ENCODE assay signal across 26 cellular contexts in genomic region chr12:12898136-12898712, GRCh38. TPM values are rescaled to one million over a fixed set of nuclear protein-coding genes. Genes with fewer than 3 reads are reported as not detected.
DNase-seq lines count a peak whose midpoint lies in the region; ATAC-seq, FAIRE-seq and TF ChIP-seq lines count a peak whose summit lies in the region.
"Had no signal": no experiment of that assay in that cellular context is flagged by ENCODE, and none has a peak within 500 bp of the region (broad histone marks: within the 10 kb centered on the region; RNA-seq: fewer than 3 reads in every experiment).

No MANE protein-coding gene starts in this region.

- no peak for DNase-seq in HFFc6
- DNase-seq in astrocyte (ENCODE audit: low read depth): no peak
- no peak for DNase-seq in mesothelial cell of epicardium (ENCODE audit: low spot score in 2 of 2, unreplicated experiment in 2 of 2)
- DNase-seq in uterus: no peak
- DNase-seq in CD8-positive, alpha-beta T cell: no peak
- DNase-seq in NCI-H524 treated with DMSO at 0.1 percent for 48 hours (lab: John Stamatoyannopoulos, UW): no peak
- DNase-seq: activated CD4-positive, alpha-beta T cell treated with anti-CD3 and anti-CD28 coated beads for 1 hour; activated CD8-positive, alpha-beta memory T cell treated with anti-CD3 and anti-CD28 coated beads for 24 hours; activated T-cell treated with anti-CD3 and anti-CD28 coated beads, Interleukin-2, amount 50 U/mL, for 24 hours; islet precursor cell; mucosa of descending colon; NCI-H187; NCI-H526; nephron progenitor cell; sigmoid colon; transverse colon had no signal

- H3K4me3 ChIP-seq in astrocyte (ENCODE audit: insufficient read depth, low read depth, low read length) (no peak overlapping the region), uterus (no peak overlapping the region)
- no peak overlapping the region for H3K4me3 ChIP-seq in CD8-positive, alpha-beta T cell (ENCODE audit: low read depth, low read length)
- H3K4me3 ChIP-seq: breast epithelium, mucosa of descending colon, sigmoid colon, SJSA1, transverse colon had no signal

- H3K27me3 Mint-ChIP-seq in HFFc6 (ENCODE audit: insufficient read depth) (peaks cover 6% of the 10 kb centered on the region; the same call in 1 of the 2 replicates), astrocyte (ENCODE audit: low read depth, unreplicated experiment) (no peaks in the 10 kb centered on the region), mesothelial cell of epicardium (ENCODE audit: low read depth) (no peaks in the 10 kb centered on the region)
- peaks cover 11% of the 10 kb centered on the region for H3K27me3 Mint-ChIP-seq in CD8-positive, alpha-beta T cell (ENCODE audit: low read depth)

- H3K27me3 ChIP-seq in astrocyte (ENCODE audit: insufficient read depth, low read length) (no peaks in the 10 kb centered on the region), uterus (no peaks in the 10 kb centered on the region)
- no peaks in the 10 kb centered on the region for H3K27me3 ChIP-seq in CD8-positive, alpha-beta T cell (ENCODE audit: insufficient read depth, low read length)
- H3K27me3 ChIP-seq: breast epithelium, SJSA1, transverse colon had no signal

- H4K20me1 ChIP-seq in astrocyte (ENCODE audit: insufficient read depth, low read length): no peaks in the 10 kb centered on the region

- H3K4me1 Mint-ChIP-seq in HFFc6 (ENCODE audit: low read depth) (peaks cover 87% of the 10 kb centered on the region), astrocyte (ENCODE audit: low read depth, unreplicated experiment) (peaks cover 28% of the 10 kb centered on the region), mesothelial cell of epicardium (peaks cover 54% of the 10 kb centered on the region)
- no peaks in the 10 kb centered on the region for H3K4me1 Mint-ChIP-seq in CD8-positive, alpha-beta T cell (ENCODE audit: low read depth)

- peaks cover 6% of the 10 kb centered on the region for H3K79me2 ChIP-seq in astrocyte (ENCODE audit: insufficient read depth, low read length)

- H2AFZ ChIP-seq in astrocyte (ENCODE audit: low read depth, low read length): no peak overlapping the region

- H3K4me1 ChIP-seq in astrocyte (ENCODE audit: insufficient read depth, low read length) (peaks cover 41% of the 10 kb centered on the region), uterus (peaks cover 0 to 8% of the 10 kb centered on the region in 2 donors)
- H3K4me1 ChIP-seq in CD8-positive, alpha-beta T cell (ENCODE audit: insufficient read depth, low read length): no peaks in the 10 kb centered on the region
- H3K4me1 ChIP-seq: breast epithelium had no signal

- intact Hi-C loops in uterus (cut with DNase I; ENCODE audit: low total_unique reads): no loop called here
- intact Hi-C loops in CD8-positive, alpha-beta T cell (cut with DNase I, micrococcal nuclease): no loop called here

- H3K9me3 ChIP-seq in astrocyte (ENCODE audit: insufficient read depth, low read depth, low read length) (no peaks in the 10 kb centered on the region), uterus (no peaks in the 10 kb centered on the region)
- H3K9me3 ChIP-seq in CD8-positive, alpha-beta T cell (ENCODE audit: low read length): no peaks in the 10 kb centered on the region
- H3K9me3 ChIP-seq: breast epithelium, mucosa of descending colon, sigmoid colon, SJSA1, transverse colon had no signal

- TF ChIP-seq CTCF in HFFc6 (IDR thresholded peaks at IDR 0.05) (no peak), astrocyte (IDR thresholded peaks at IDR 0.05; ENCODE audit: insufficient read depth, low read depth, low read length) (no peak), mesothelial cell of epicardium (IDR thresholded peaks at IDR 0.05; ENCODE audit: unreplicated experiment) (no peak), uterus (IDR thresholded peaks at IDR 0.05) (no peak)
- TF ChIP-seq CTCF in CD8-positive, alpha-beta T cell (IDR thresholded peaks at IDR 0.05): no peak

- H3K4me3 Mint-ChIP-seq in HFFc6 (no peak overlapping the region; the same call in 1 of the 2 replicates), astrocyte (ENCODE audit: unreplicated experiment) (no peak overlapping the region), mesothelial cell of epicardium (no peak overlapping the region)
- no peak overlapping the region for H3K4me3 Mint-ChIP-seq in CD8-positive, alpha-beta T cell
- H3K4me3 Mint-ChIP-seq: activated T-cell treated with anti-CD3 and anti-CD28 coated beads, Interleukin-2, amount 50 U/mL, for 24 hours; CD14-positive monocyte; nephron progenitor cell; stimulated activated naive CD8-positive, alpha-beta T cell treated with anti-CD3 and anti-CD28 coated beads, Interleukin-15, Interleukin-2, amounts not matched to agents 100 ng/mL and 50 ng/mL, for 24 hours had no signal

- TF ChIP-seq POLR2A in uterus (IDR thresholded peaks at IDR 0.05): no peak

- no peak for FAIRE-seq in astrocyte (lab: Jason Lieb, UNC)
- FAIRE-seq: RCC 7860, TTC549 had no signal

- H3K9ac ChIP-seq in astrocyte (ENCODE audit: low read length): peak overlapping the region; percentile 9

- no peak for ATAC-seq in CD8-positive, alpha-beta T cell
- no peak for ATAC-seq in GM19328 (IDR thresholded peaks at IDR 0.05; ENCODE audit: unreplicated experiment)
- ATAC-seq: mucosa of descending colon had no signal

- H3K27ac ChIP-seq in astrocyte (ENCODE audit: low read depth, low read length): peak overlapping the region; percentile 95
- peak overlapping the region; percentile 91 to 94 for H3K27ac ChIP-seq in uterus
- no peak overlapping the region for H3K27ac ChIP-seq in CD8-positive, alpha-beta T cell (ENCODE audit: low read depth, low read length)

- no peak overlapping the region for H3K4me2 ChIP-seq in astrocyte (ENCODE audit: low read length)

- H3K36me3 ChIP-seq in astrocyte (ENCODE audit: insufficient read depth, low read length): no peaks in the 10 kb centered on the region
- no peaks in the 10 kb centered on the region for H3K36me3 ChIP-seq in uterus
- no peaks in the 10 kb centered on the region for H3K36me3 ChIP-seq in CD8-positive, alpha-beta T cell (ENCODE audit: insufficient read depth, low read length)
- H3K36me3 ChIP-seq: breast epithelium, sigmoid colon, SJSA1, transverse colon had no signal

- H3K27ac Mint-ChIP-seq in HFFc6 (peak overlapping the region; percentile 73), astrocyte (ENCODE audit: unreplicated experiment) (no peak overlapping the region), mesothelial cell of epicardium (peak overlapping the region; percentile 13)
- no peak overlapping the region for H3K27ac Mint-ChIP-seq in CD8-positive, alpha-beta T cell
- H3K27ac Mint-ChIP-seq: CD14-positive monocyte; nephron progenitor cell; stimulated activated naive CD8-positive, alpha-beta T cell treated with anti-CD3 and anti-CD28 coated beads, Interleukin-15, Interleukin-2, amounts not matched to agents 100 ng/mL and 50 ng/mL, for 24 hours had no signal

- POLR2A ChIA-PET in CD8-positive, alpha-beta T cell (lab: Charles Lee): no interaction called here

- CTCF ChIA-PET in CD8-positive, alpha-beta T cell (lab: Charles Lee): interaction anchor here (0.9 kb wide), 1 partner anchor 18 kb away, joined by 3 read pairs; no protein-coding TSS in a partner anchor

- no peaks in the 10 kb centered on the region for H3K9me3 Mint-ChIP-seq in HFFc6
- H3K9me3 Mint-ChIP-seq in astrocyte (ENCODE audit: unreplicated experiment): no peaks in the 10 kb centered on the region
- no peaks in the 10 kb centered on the region for H3K9me3 Mint-ChIP-seq in mesothelial cell of epicardium
- no peaks in the 10 kb centered on the region for H3K9me3 Mint-ChIP-seq in CD8-positive, alpha-beta T cell
- H3K9me3 Mint-ChIP-seq: activated T-cell treated with anti-CD3 and anti-CD28 coated beads, Interleukin-2, amount 50 U/mL, for 24 hours; CD14-positive monocyte; stimulated activated naive CD8-positive, alpha-beta T cell treated with anti-CD3 and anti-CD28 coated beads, Interleukin-15, Interleukin-2, amounts not matched to agents 100 ng/mL and 50 ng/mL, for 24 hours had no signal

- H3K36me3 Mint-ChIP-seq in HFFc6 (ENCODE audit: low read depth): peaks cover 28% of the 10 kb centered on the region
- H3K36me3 Mint-ChIP-seq in astrocyte (ENCODE audit: low read depth, unreplicated experiment): peaks cover 2% of the 10 kb centered on the region
- H3K36me3 Mint-ChIP-seq in mesothelial cell of epicardium: peaks cover 5% of the 10 kb centered on the region
- no peaks in the 10 kb centered on the region for H3K36me3 Mint-ChIP-seq in CD8-positive, alpha-beta T cell
- H3K36me3 Mint-ChIP-seq: CD14-positive monocyte had no signal

RNA-seq across cellular contexts. Expression of gene GPRC5A, which starts 6.9 kb away (rescaled TPM):
- 100 to 1,000 TPM; 206 to 371 (median 280) TPM for total RNA-seq in HFFc6 (2021; fragmentation: NEBNext Ultra II Directional; extraction: Animal tissue kit (Norgen Biotek cat#: 25700))
- 4.2 and 12.5 TPM in 2 replicates for total RNA-seq in astrocyte
- 107 to 116 TPM (median 108 TPM) in 3 replicates for total RNA-seq in mesothelial cell of epicardium
- 10 to 100 TPM in 3 of 4 donors, 1 to 10 TPM in 1; 2.0 to 13.2 (median 12.4) TPM for total RNA-seq in uterus
- not detected for total RNA-seq in CD8-positive, alpha-beta T cell
- total RNA-seq: T-helper 1 cell treated with Interleukin-12 subunit alpha and Interleukin-12 subunit beta and Interleukin-4 antibody, amounts not matched to agents 30 ng/mL and 1 ng/mL, for 36 hours had no signal

RNA-seq across cellular contexts. Expression of gene GPRC5D, which starts 53.7 kb away (rescaled TPM):
- total RNA-seq in HFFc6 (2021; fragmentation: NEBNext Ultra II Directional; extraction: Animal tissue kit (Norgen Biotek cat#: 25700)): not detected
- total RNA-seq in astrocyte (not detected in 2 replicates), mesothelial cell of epicardium (not detected in 3 replicates), uterus (not detected)
- total RNA-seq in CD8-positive, alpha-beta T cell: not detected
- total RNA-seq: breast epithelium; fibroblast of lung; glomerular endothelial cell; mucosa of descending colon; sigmoid colon; SJSA1; T-helper 1 cell treated with Interleukin-12 subunit alpha and Interleukin-12 subunit beta and Interleukin-4 antibody, amounts not matched to agents 30 ng/mL and 1 ng/mL, for 36 hours had no signal

Comparison
In these comparisons a context has a peak if more than half of its experiments do, and no peak if none do; other contexts are left out.
1. H3K27ac Mint-ChIP-seq: peak in HFFc6 (single experiment) and mesothelial cell of epicardium (single experiment); none in astrocyte (single experiment) and CD8-positive, alpha-beta T cell (single experiment).